ENCODE assay signal across 1 cellular context in the genomic region with DNA sequence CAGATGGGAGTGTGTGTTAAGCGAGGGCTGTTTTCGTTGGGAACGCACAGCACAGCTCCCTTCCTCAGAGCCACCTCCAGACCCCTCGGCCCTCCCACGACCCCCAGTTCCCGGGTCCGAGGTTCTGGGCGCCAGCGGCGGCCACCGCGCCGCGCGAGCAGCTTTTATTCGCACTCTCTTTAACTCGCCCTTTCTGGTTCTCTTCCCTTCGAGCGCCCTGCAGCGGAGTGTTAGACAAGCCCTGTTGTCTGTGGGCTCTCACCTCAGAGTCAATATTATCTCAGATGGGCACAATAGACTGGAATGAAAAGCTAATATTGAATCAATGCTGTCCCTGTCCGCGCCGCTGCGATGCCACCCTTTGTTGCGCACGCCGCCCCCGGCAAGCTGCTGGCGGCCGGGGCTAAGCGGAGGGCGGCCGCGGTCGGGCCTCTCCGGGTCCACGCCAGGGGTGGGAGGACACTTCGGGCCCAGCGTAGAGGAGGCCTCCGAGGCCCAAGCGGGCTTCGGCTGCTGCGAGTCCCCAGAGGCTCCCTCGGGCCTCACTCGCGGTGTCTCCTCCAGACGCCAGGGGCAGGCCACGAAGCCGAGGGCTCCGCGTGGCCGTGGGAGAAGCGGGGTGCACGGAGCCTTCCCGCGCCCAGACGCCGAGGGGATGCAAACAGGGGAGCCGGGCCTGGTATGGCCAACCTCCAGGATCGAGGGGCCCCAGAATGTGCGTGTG.
TF ChIP-seq lines count a peak whose summit lies in the region.

No MANE protein-coding gene starts in this region.

TF ChIP-seq in IMR-90, 13 proteins besides CTCF, POLR2A, EP300 and RAD21 (continued from another document):
- TF ChIP-seq, protein P1, sequence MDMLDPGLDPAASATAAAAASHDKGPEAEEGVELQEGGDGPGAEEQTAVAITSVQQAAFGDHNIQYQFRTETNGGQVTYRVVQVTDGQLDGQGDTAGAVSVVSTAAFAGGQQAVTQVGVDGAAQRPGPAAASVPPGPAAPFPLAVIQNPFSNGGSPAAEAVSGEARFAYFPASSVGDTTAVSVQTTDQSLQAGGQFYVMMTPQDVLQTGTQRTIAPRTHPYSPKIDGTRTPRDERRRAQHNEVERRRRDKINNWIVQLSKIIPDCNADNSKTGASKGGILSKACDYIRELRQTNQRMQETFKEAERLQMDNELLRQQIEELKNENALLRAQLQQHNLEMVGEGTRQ (IDR thresholded peaks at IDR 0.05; ENCODE audit: low read depth, low read length): no peak
